11 cellular contexts compared by ENCODE assay signal in the genomic region with DNA sequence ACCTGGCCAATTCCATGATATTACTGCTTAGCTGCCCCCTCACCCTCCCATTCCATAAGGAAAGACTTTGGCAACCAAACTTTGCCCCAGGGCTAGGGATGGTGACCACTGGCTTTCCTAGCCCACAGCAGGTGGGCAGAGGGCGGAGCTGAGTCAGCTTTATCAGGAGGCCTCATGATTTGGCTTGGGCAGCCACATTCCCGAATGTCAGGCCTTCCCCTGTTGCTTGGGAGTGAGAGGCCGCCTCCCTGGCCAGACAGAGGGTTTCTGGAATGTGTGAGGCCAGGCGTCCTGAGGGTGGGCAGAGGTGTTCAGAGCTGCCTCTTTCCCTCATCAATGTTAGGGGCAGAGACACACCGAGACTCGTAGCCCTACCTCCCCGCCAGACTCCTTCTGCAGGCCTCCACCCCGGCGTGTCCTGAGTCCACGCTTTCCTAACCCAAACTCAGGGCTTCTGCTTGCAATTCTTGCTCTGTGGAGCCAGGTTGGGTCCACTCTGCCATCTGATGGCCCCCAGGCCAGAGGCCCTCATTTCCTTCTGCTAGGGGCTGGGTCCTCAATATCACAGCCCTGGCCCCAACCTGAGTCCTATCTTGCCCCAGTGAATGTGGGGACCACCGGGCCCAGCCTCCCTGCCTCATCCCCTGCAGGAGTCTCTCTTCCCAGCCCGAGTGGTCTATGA. TPM values are rescaled to one million over a fixed set of nuclear protein-coding genes. Genes with fewer than 3 reads are reported as not detected.
A peak's percentile ranks its signal among the peaks of the same experiment; 100 is the strongest.
DNase-seq lines count a peak whose midpoint lies in the region; ATAC-seq, FAIRE-seq and TF ChIP-seq lines count a peak whose summit lies in the region.
"Had no signal": no experiment of that assay in that cellular context is flagged by ENCODE, and none has a peak within 500 bp of the region (broad histone marks: within the 10 kb centered on the region; RNA-seq: fewer than 3 reads in every experiment).

No MANE protein-coding gene starts in this region.

- ATAC-seq in activated CD8-positive, alpha-beta T cell treated with anti-CD3 and anti-CD28 coated beads for 36 hours, result no peak
- ATAC-seq in left cardiac atrium, result peak; percentile 27 to 64
- no peak for ATAC-seq in HG03135 (IDR thresholded peaks at IDR 0.05; ENCODE audit: unreplicated experiment)

- H3K36me3 Mint-ChIP-seq in T-helper 2 cell treated with Interferon-gamma antibody and Interleukin-4, amounts not matched to agents 5 μg/mL and 100 μg/mL, for 36 hours (ENCODE audit: low read depth), result peaks cover 55% of the 10 kb centered on the region
- peaks cover 66% of the 10 kb centered on the region for H3K36me3 Mint-ChIP-seq in activated CD8-positive, alpha-beta T cell treated with anti-CD3 and anti-CD28 coated beads for 36 hours (ENCODE audit: low read depth)

- no peak for DNase-seq in T-helper 2 cell treated with Interferon-gamma antibody and Interleukin-4, amounts not matched to agents 5 μg/mL and 100 μg/mL, for 36 hours (ENCODE audit: low spot score)
- DNase-seq in T-helper 2 cell (no peak), left cardiac atrium (peak; percentile 36), small intestine (no peak), mesenteric fat pad (ENCODE audit: low spot score) (no peak), H4 (ENCODE audit: low spot score) (no peak)
- DNase-seq in activated CD8-positive, alpha-beta T cell treated with anti-CD3 and anti-CD28 coated beads for 36 hours, result no peak
- DNase-seq: 8988T, NCI-H524 had no signal

- H3K4me1 ChIP-seq in small intestine (ENCODE audit: control insufficient read depth in 2 of 2, insufficient read depth in 1 of 2, low read depth in 1 of 2, low read length in 1 of 2), result no peaks in the 10 kb centered on the region

- H3K4me1 Mint-ChIP-seq in T-helper 2 cell treated with Interferon-gamma antibody and Interleukin-4, amounts not matched to agents 5 μg/mL and 100 μg/mL, for 36 hours (ENCODE audit: low read depth), result peaks cover 42% of the 10 kb centered on the region
- H3K4me1 Mint-ChIP-seq in activated CD8-positive, alpha-beta T cell treated with anti-CD3 and anti-CD28 coated beads for 36 hours (ENCODE audit: low read depth), result peaks cover 62% of the 10 kb centered on the region

- intact Hi-C loops in activated CD8-positive, alpha-beta T cell treated with anti-CD3 and anti-CD28 coated beads for 36 hours (cut with micrococcal nuclease), result no loop called here
- intact Hi-C loops in left cardiac atrium (cut with DNase I), result loop anchor here in 1 of 2 donors (10.0 kb wide), 1 partner anchor 57 kb away; no protein-coding TSS in a partner anchor

- no peak for FAIRE-seq in small intestine (lab: Jason Lieb, UNC)

- H3K27ac ChIP-seq in small intestine (ENCODE audit: low read depth in 1 of 2, low read length in 1 of 2), result peak overlapping the region; percentile 66 to 76

- H3K4me3 ChIP-seq in small intestine (ENCODE audit: low read depth in 1 of 2, low read length in 2 of 2), result no peak overlapping the region

- H3K27me3 Mint-ChIP-seq in T-helper 2 cell treated with Interferon-gamma antibody and Interleukin-4, amounts not matched to agents 5 μg/mL and 100 μg/mL, for 36 hours (ENCODE audit: low read depth), result no peaks in the 10 kb centered on the region
- no peaks in the 10 kb centered on the region for H3K27me3 Mint-ChIP-seq in activated CD8-positive, alpha-beta T cell treated with anti-CD3 and anti-CD28 coated beads for 36 hours

- peak overlapping the region; percentile 95 for H3K27ac Mint-ChIP-seq in T-helper 2 cell treated with Interferon-gamma antibody and Interleukin-4, amounts not matched to agents 5 μg/mL and 100 μg/mL, for 36 hours
- peak overlapping the region; percentile 79 for H3K27ac Mint-ChIP-seq in activated CD8-positive, alpha-beta T cell treated with anti-CD3 and anti-CD28 coated beads for 36 hours

- peak overlapping the region; percentile 79 for H3K4me3 Mint-ChIP-seq in T-helper 2 cell treated with Interferon-gamma antibody and Interleukin-4, amounts not matched to agents 5 μg/mL and 100 μg/mL, for 36 hours
- H3K4me3 Mint-ChIP-seq in activated CD8-positive, alpha-beta T cell treated with anti-CD3 and anti-CD28 coated beads for 36 hours, result no peak overlapping the region

- CTCF ChIA-PET in activated CD8-positive, alpha-beta T cell treated with anti-CD3 and anti-CD28 coated beads for 36 hours (lab: Charles Lee), result interaction anchor here (0.7 to 3.3 kb wide), 2 partner anchors 10 to 19 kb away, joined by 3 to 12 read pairs; partner anchors contain the start of gene UQCC2

- no peaks in the 10 kb centered on the region for H3K9me3 Mint-ChIP-seq in T-helper 2 cell treated with Interferon-gamma antibody and Interleukin-4, amounts not matched to agents 5 μg/mL and 100 μg/mL, for 36 hours
- no peaks in the 10 kb centered on the region for H3K9me3 Mint-ChIP-seq in activated CD8-positive, alpha-beta T cell treated with anti-CD3 and anti-CD28 coated beads for 36 hours

- H3K36me3 ChIP-seq in small intestine (ENCODE audit: control insufficient read depth in 2 of 2, insufficient read depth in 2 of 2, low read length in 2 of 2), result peaks cover 14 to 47% of the 10 kb centered on the region in 2 donors

- H3K9me3 ChIP-seq in small intestine (ENCODE audit: control insufficient read depth, low read depth), result no peaks in the 10 kb centered on the region

- no peak for TF ChIP-seq CTCF in activated CD8-positive, alpha-beta T cell treated with anti-CD3 and anti-CD28 coated beads for 36 hours (IDR thresholded peaks at IDR 0.05)

- no peaks in the 10 kb centered on the region for H3K27me3 ChIP-seq in small intestine (ENCODE audit: control insufficient read depth in 2 of 2, insufficient read depth in 2 of 2, low read length in 2 of 2)

- POLR2A ChIA-PET in activated CD8-positive, alpha-beta T cell treated with anti-CD3 and anti-CD28 coated beads for 36 hours (lab: Charles Lee), result interaction anchor here (1.3 to 5.1 kb wide), 3 partner anchors 9 to 70 kb away, joined by 3 to 33 read pairs (median 21); partner anchors contain the start of gene UQCC2

- WGBS in small intestine, 3 donors, result 79 to 84% (median 83%) methylated on average over 12 of the region's 12 CpGs

RNA-seq across cellular contexts. Expression of gene UQCC2, which starts 19.3 kb away (rescaled TPM):
- total RNA-seq in activated CD8-positive, alpha-beta T cell treated with anti-CD3 and anti-CD28 coated beads for 36 hours, result 100 to 1,000 TPM; 127 to 128 TPM
- total RNA-seq in left cardiac atrium, result 100 to 1,000 TPM; 183 to 203 TPM
- polyA plus RNA-seq in small intestine, result 10 to 100 TPM; 36.5 to 51.7 (median 36.7) TPM
- 47.0 TPM for total RNA-seq in mesenteric fat pad
- total RNA-seq in H4 (2014; rRNA removed; shearing (Covaris generic)), result 55.1 and 86.8 TPM in 2 replicates

RNA-seq across cellular contexts. Expression of gene IP6K3, which starts 54.5 kb away (rescaled TPM):
- not detected for total RNA-seq in activated CD8-positive, alpha-beta T cell treated with anti-CD3 and anti-CD28 coated beads for 36 hours
- total RNA-seq in left cardiac atrium, result 10 to 100 TPM; 23.8 to 29.4 TPM
- 1 to 10 TPM in 1 of 3 donors, under 1 TPM in 2; 0.54 to 1.0 (median 0.89) TPM for polyA plus RNA-seq in small intestine
- total RNA-seq in mesenteric fat pad, result 0.13 TPM
- 0.06 TPM in 1 of 2 replicates, not detected in the other for total RNA-seq in H4 (2014; rRNA removed; shearing (Covaris generic))
- total RNA-seq: HT-29 had no signal

Comparison
In these comparisons a context has a peak if more than half of its experiments do, and no peak if none do; other contexts are left out.
1. ATAC-seq: peak in left cardiac atrium (2 of 2); none in activated CD8-positive, alpha-beta T cell treated with anti-CD3 and anti-CD28 coated beads for 36 hours (single experiment) and HG03135 (single experiment).
2. RNA of gene IP6K3, which starts 54.5 kb away (total RNA-seq): 23.8 to 29.4 TPM in left cardiac atrium; 0.13 TPM in mesenteric fat pad (single experiment), 0.06 TPM in H4 and not detected in activated CD8-positive, alpha-beta T cell treated with anti-CD3 and anti-CD28 coated beads for 36 hours; every median in the first group is over 10 times any median in the second.